8 cellular contexts compared by ENCODE assay signal in the genomic region with DNA sequence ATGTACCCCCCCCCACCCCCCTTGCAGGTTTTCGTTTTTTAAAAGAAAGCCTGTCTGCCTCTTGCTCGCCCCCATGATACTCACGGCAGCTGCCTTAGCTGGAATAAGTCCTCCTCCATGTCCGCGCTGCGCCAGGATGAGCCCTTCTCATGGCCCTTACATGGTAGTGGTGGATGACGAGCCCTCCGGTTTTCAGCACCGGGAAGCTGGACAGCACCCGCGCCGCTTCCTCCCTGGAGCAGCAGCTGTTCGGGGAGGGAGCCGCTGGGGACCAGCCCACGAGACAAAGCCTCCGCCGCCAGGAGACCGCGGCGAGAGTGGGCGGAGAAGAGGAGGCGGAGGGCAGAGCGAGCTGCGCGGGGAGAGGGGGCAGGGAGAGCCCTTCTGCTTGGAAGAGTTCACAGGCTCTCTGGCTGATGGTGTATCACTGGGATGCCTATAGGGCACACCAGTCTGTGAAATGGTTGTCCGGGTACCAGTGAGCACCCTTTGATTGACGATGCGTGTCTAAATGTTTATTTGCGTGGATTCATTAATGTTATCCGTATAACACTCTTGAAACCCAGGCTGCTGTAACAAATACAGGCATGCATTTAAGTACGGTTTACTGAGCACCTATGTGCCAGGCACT. TPM values are rescaled to one million over a fixed set of nuclear protein-coding genes. Genes with fewer than 3 reads are reported as not detected.
DNase-seq lines count a peak whose midpoint lies in the region; ATAC-seq and TF ChIP-seq lines count a peak whose summit lies in the region.

A gene with protein sequence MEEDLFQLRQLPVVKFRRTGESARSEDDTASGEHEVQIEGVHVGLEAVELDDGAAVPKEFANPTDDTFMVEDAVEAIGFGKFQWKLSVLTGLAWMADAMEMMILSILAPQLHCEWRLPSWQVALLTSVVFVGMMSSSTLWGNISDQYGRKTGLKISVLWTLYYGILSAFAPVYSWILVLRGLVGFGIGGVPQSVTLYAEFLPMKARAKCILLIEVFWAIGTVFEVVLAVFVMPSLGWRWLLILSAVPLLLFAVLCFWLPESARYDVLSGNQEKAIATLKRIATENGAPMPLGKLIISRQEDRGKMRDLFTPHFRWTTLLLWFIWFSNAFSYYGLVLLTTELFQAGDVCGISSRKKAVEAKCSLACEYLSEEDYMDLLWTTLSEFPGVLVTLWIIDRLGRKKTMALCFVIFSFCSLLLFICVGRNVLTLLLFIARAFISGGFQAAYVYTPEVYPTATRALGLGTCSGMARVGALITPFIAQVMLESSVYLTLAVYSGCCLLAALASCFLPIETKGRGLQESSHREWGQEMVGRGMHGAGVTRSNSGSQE (minus strand): TSS at position 319 of the 631 bp plus-strand sequence. CDS start 200 bp downstream, at position 119.

- H3K4me1 ChIP-seq in MM.1S (ENCODE audit: low read length), result no peaks in the 10 kb centered on the region
- no peaks in the 10 kb centered on the region for H3K4me1 ChIP-seq in RWPE2 (ENCODE audit: insufficient read depth, poor library complexity, severe bottlenecking)

- intact Hi-C loops in left ventricle myocardium superior (cut with micrococcal nuclease), result no loop called here
- intact Hi-C loops in posterior vena cava (cut with DNase I), result no loop called here

- H3K9ac ChIP-seq in MM.1S (ENCODE audit: low read length), result no peak within 1 kb of the TSS

- H3K36me3 ChIP-seq in MM.1S (replicated peaks; ENCODE audit: insufficient read depth, low read length) (no peaks in the 10 kb centered on the region), RWPE2 (ENCODE audit: low read depth) (no peaks in the 10 kb centered on the region)

- TF ChIP-seq CTCF in MM.1S (IDR thresholded peaks at IDR 0.05; ENCODE audit: low read length) (no peak), RWPE2 (IDR thresholded peaks at IDR 0.05; ENCODE audit: poor library complexity, severe bottlenecking) (no peak)

- H4K20me1 ChIP-seq in MM.1S (ENCODE audit: insufficient read depth, low read length), result no peaks in the 10 kb centered on the region

- no peaks in the 10 kb centered on the region for H3K79me2 ChIP-seq in MM.1S (ENCODE audit: low read length)

- no peak within 1 kb of the TSS for H3K4me3 ChIP-seq in MM.1S (ENCODE audit: low read length)
- H3K4me3 ChIP-seq in RWPE2 (ENCODE audit: severe bottlenecking), result no peak within 1 kb of the TSS

- H3K9me3 ChIP-seq in MM.1S (replicated peaks; ENCODE audit: insufficient read depth, low read length) (no peaks in the 10 kb centered on the region), RWPE2 (ENCODE audit: severe bottlenecking) (no peaks in the 10 kb centered on the region)

- no peaks in the 10 kb centered on the region for H3K9me2 ChIP-seq in MM.1S (replicated peaks; ENCODE audit: insufficient read depth, low read length)

- DNase-seq in DMS153 treated with DMSO at 0.1 percent for 48 hours (lab: John Stamatoyannopoulos, UW; ENCODE audit: unreplicated experiment), result peak; percentile 76
- peak; percentile 39 for DNase-seq in MM.1S
- peak; percentile 68 for DNase-seq in RWPE2 (ENCODE audit: low spot score)
- DNase-seq in amygdala (lab: John Stamatoyannopoulos, UW), result peak in 55 of 56 donors; percentile 2 to 87 (median 71)
- peak; percentile 89 for DNase-seq in left ventricle myocardium superior
- peak; percentile 94 for DNase-seq in posterior vena cava (ENCODE audit: low spot score)

- no peaks in the 10 kb centered on the region for H3K27me3 ChIP-seq in MM.1S (replicated peaks; ENCODE audit: insufficient read depth, low read length)
- no peaks in the 10 kb centered on the region for H3K27me3 ChIP-seq in RWPE2 (ENCODE audit: insufficient read depth, poor library complexity, severe bottlenecking)

- ATAC-seq in RWPE2 (ENCODE audit: low read depth) (peak; percentile 93), left ventricle myocardium superior (peak; percentile 98), GM19035 (IDR thresholded peaks at IDR 0.05; ENCODE audit: unreplicated experiment) (no peak), HG02870 (IDR thresholded peaks at IDR 0.05; ENCODE audit: unreplicated experiment) (no peak)

- no peak within 1 kb of the TSS for H3K27ac ChIP-seq in MM.1S (ENCODE audit: low read length)
- H3K27ac ChIP-seq in RWPE2 (ENCODE audit: poor library complexity, severe bottlenecking), result no peak within 1 kb of the TSS

- no peak within 1 kb of the TSS for H2AFZ ChIP-seq in MM.1S (ENCODE audit: low read length)

- no peaks in the 10 kb centered on the region for H3F3A ChIP-seq in MM.1S (ENCODE audit: insufficient read depth, low read length)

- H3K4me2 ChIP-seq in MM.1S (ENCODE audit: low read depth, low read length), result peak within 1 kb of the TSS; percentile 26; the same call in 1 of the 2 replicates

RNA-seq across cellular contexts. Expression of the gene that starts here (rescaled TPM):
- total RNA-seq in left ventricle myocardium superior, result 1.9 TPM
- total RNA-seq in posterior vena cava, result not detected

Comparison
In these comparisons a context has a peak if more than half of its experiments do, and no peak if none do; other contexts are left out.
1. Peak in DNase-seq in posterior vena cava; RNA of the gene not detected or under 1 TPM.
2. DNase-seq: peak in every context shown above with its lines; median percentile 94 in posterior vena cava; 89 in left ventricle myocardium superior; 76 in DMS153 treated with DMSO at 0.1 percent for 48 hours; 71 in amygdala; 68 in RWPE2; 39 in MM.1S.
3. ATAC-seq: peak in RWPE2 (single experiment) and left ventricle myocardium superior (single experiment); none in GM19035 (single experiment) and HG02870 (single experiment).